11 cellular contexts compared by ENCODE assay signal in genomic region chr16:35011-35775, GRCh38. TPM values are rescaled to one million over a fixed set of nuclear protein-coding genes. Genes with fewer than 3 reads are reported as not detected.
DNase-seq lines count a peak whose midpoint lies in the region; ATAC-seq and TF ChIP-seq lines count a peak whose summit lies in the region.
"Had no signal": no experiment of that assay in that cellular context is flagged by ENCODE, and none has a peak within 500 bp of the region (broad histone marks: within the 10 kb centered on the region; RNA-seq: fewer than 3 reads in every experiment).

No MANE protein-coding gene starts in this region.

- TF ChIP-seq POLR2A in Peyer's patch (IDR thresholded peaks at IDR 0.05) (no peak), upper lobe of left lung (IDR thresholded peaks at IDR 0.05) (no peak), gastrocnemius medialis (IDR thresholded peaks at IDR 0.05) (no peak)

- intact Hi-C loops in heart right ventricle (cut with DNase I): no loop called here
- intact Hi-C loops in Right ventricle myocardium superior (cut with DNase I): no loop called here
- intact Hi-C loops in gastrocnemius medialis (cut with DNase I; ENCODE audit: low total_unique reads): no loop called here

- H3K9me3 ChIP-seq in heart right ventricle (no peaks in the 10 kb centered on the region), Peyer's patch (no peaks in the 10 kb centered on the region), upper lobe of left lung (no peaks in the 10 kb centered on the region), gastrocnemius medialis (no peaks in the 10 kb centered on the region)

- no peaks in the 10 kb centered on the region for H3K27me3 ChIP-seq in heart right ventricle
- no peaks in the 10 kb centered on the region for H3K27me3 ChIP-seq in Peyer's patch
- H3K27me3 ChIP-seq in upper lobe of left lung: no peaks in the 10 kb centered on the region
- no peaks in the 10 kb centered on the region for H3K27me3 ChIP-seq in gastrocnemius medialis
- no peaks in the 10 kb centered on the region for H3K27me3 ChIP-seq in foreskin keratinocyte

- peak overlapping the region in 1 of 10 donors; percentile 56 for H3K27ac ChIP-seq in heart right ventricle
- peak overlapping the region in 2 of 4 donors; percentile 71 to 87 for H3K27ac ChIP-seq in Peyer's patch
- H3K27ac ChIP-seq in upper lobe of left lung: peak overlapping the region in 3 of 4 donors; percentile 40 to 52 (median 44)
- no peak overlapping the region for H3K27ac ChIP-seq in gastrocnemius medialis
- H3K27ac ChIP-seq in foreskin keratinocyte: no peak overlapping the region

- no peak for DNase-seq in heart right ventricle
- no peak for DNase-seq in Right ventricle myocardium superior
- DNase-seq in Peyer's patch: peak in 2 of 3 donors; percentile 63 to 72
- DNase-seq in left lobe of liver (ENCODE audit: low spot score): no peak
- DNase-seq in upper lobe of left lung: peak; percentile 41 to 77
- no peak for DNase-seq in gastrocnemius medialis
- no peak for DNase-seq in foreskin keratinocyte
- DNase-seq: activated CD4-positive, alpha-beta T cell treated with anti-CD3 and anti-CD28 coated beads for 1 hour; hippocampal formation; NCI-H1105 treated with DMSO at 0.1 percent for 48 hours had no signal

- ATAC-seq in heart right ventricle: peak in 5 of 8 donors; percentile 18 to 69 (median 18)
- no peak for ATAC-seq in Right ventricle myocardium superior (ENCODE audit: poor library complexity)
- peak; percentile 43 for ATAC-seq in left lobe of liver
- peak; percentile 49 to 66 for ATAC-seq in upper lobe of left lung (ENCODE audit: low FRiP score in 2 of 2)
- no peak for ATAC-seq in gastrocnemius medialis
- ATAC-seq in foreskin keratinocyte: no peak
- ATAC-seq in HG02571 (IDR thresholded peaks at IDR 0.05; ENCODE audit: unreplicated experiment): no peak

- 76 to 84% methylated on average over 20 of the region's 20 CpGs for WGBS in heart right ventricle, 2 donors
- 60 to 68% methylated on average over 9 to 16 of the region's 20 CpGs for WGBS in upper lobe of left lung, 2 donors

- peaks cover 0 to 20% (median 0%) of the 10 kb centered on the region in 9 donors for H3K4me1 ChIP-seq in heart right ventricle
- peaks cover 0 to 30% (median 11%) of the 10 kb centered on the region in 4 donors for H3K4me1 ChIP-seq in Peyer's patch
- peaks cover 0 to 19% (median 9%) of the 10 kb centered on the region in 4 donors for H3K4me1 ChIP-seq in upper lobe of left lung
- H3K4me1 ChIP-seq in gastrocnemius medialis: no peaks in the 10 kb centered on the region
- H3K4me1 ChIP-seq in foreskin keratinocyte: no peaks in the 10 kb centered on the region

- H3K4me3 ChIP-seq in heart right ventricle (no peak overlapping the region), Peyer's patch (peak overlapping the region in 1 of 4 donors; percentile 28), upper lobe of left lung (no peak overlapping the region), gastrocnemius medialis (no peak overlapping the region)

- TF ChIP-seq EP300 in upper lobe of left lung (IDR thresholded peaks at IDR 0.05): no peak

- H3K36me3 ChIP-seq in heart right ventricle: no peaks in the 10 kb centered on the region
- no peaks in the 10 kb centered on the region for H3K36me3 ChIP-seq in Peyer's patch
- H3K36me3 ChIP-seq in upper lobe of left lung: no peaks in the 10 kb centered on the region
- no peaks in the 10 kb centered on the region for H3K36me3 ChIP-seq in gastrocnemius medialis

- in situ Hi-C loops in gastrocnemius medialis (cut with MboI; ENCODE audit: low sequenced_read_pairs in 4 of 4): no loop called here

- no peak for TF ChIP-seq CTCF in heart right ventricle (IDR thresholded peaks at IDR 0.05)
- no peak for TF ChIP-seq CTCF in Peyer's patch (IDR thresholded peaks at IDR 0.05)
- no peak for TF ChIP-seq CTCF in upper lobe of left lung (IDR thresholded peaks at IDR 0.05)
- TF ChIP-seq CTCF in gastrocnemius medialis (IDR thresholded peaks at IDR 0.05 in 4 of 5, conservative IDR thresholded peaks at IDR 0.05 in 1 of 5): no peak
- no peak for TF ChIP-seq CTCF in foreskin keratinocyte (conservative IDR thresholded peaks at IDR 0.05)

RNA-seq across cellular contexts. Expression of gene POLR3K, which starts 18.2 kb away (rescaled TPM):
- total RNA-seq in heart right ventricle: 10 to 100 TPM in 7 of 10 donors, 1 to 10 TPM in 3; 9.1 to 11.8 (median 10.5) TPM
- polyA plus RNA-seq in heart right ventricle: 10 to 100 TPM in 1 of 2 donors, 1 to 10 TPM in 1; 6.7 to 19.2 TPM
- 11.1 TPM for total RNA-seq in Right ventricle myocardium superior
- 1 to 10 TPM; 2.5 to 6.3 (median 3.3) TPM for total RNA-seq in Peyer's patch
- 5.1 TPM for total RNA-seq in left lobe of liver
- 10 to 100 TPM in 2 of 6 donors, 1 to 10 TPM in 4; 4.2 to 15.7 (median 6.6) TPM for total RNA-seq in upper lobe of left lung
- 1 to 10 TPM; 2.2 to 3.7 (median 2.9) TPM for total RNA-seq in gastrocnemius medialis
- total RNA-seq in foreskin keratinocyte: 10.7 and 16.2 TPM in 2 replicates
- 30.2 and 35.2 TPM in 2 replicates for polyA plus RNA-seq in foreskin keratinocyte

RNA-seq across cellular contexts. Expression of gene SNRNP25, which starts 18.4 kb away (rescaled TPM):
- total RNA-seq in heart right ventricle: 10 to 100 TPM; 45.6 to 86.6 (median 56.6) TPM
- polyA plus RNA-seq in heart right ventricle: 100 to 1,000 TPM in 1 of 2 donors, 10 to 100 TPM in 1; 80.4 to 109 TPM
- total RNA-seq in Right ventricle myocardium superior: 79.9 TPM
- 10 to 100 TPM in 3 of 4 donors, 1 to 10 TPM in 1; 8.7 to 17.6 (median 14.4) TPM for total RNA-seq in Peyer's patch
- 16.0 TPM for total RNA-seq in left lobe of liver
- 10 to 100 TPM in 5 of 6 donors, 1 to 10 TPM in 1; 6.9 to 26.2 (median 16.0) TPM for total RNA-seq in upper lobe of left lung
- 10 to 100 TPM; 42.8 to 77.6 (median 69.7) TPM for total RNA-seq in gastrocnemius medialis
- total RNA-seq in foreskin keratinocyte: 46.4 and 67.2 TPM in 2 replicates
- polyA plus RNA-seq in foreskin keratinocyte: 70.7 and 98.1 TPM in 2 replicates

RNA-seq across cellular contexts. Expression of gene RHBDF1, which starts 37.2 kb away (rescaled TPM):
- total RNA-seq in heart right ventricle (10 to 100 TPM; 18.5 to 27.8 (median 24.3) TPM), Right ventricle myocardium superior (16.6 TPM), Peyer's patch (10 to 100 TPM; 19.4 to 58.6 (median 41.1) TPM), left lobe of liver (5.8 TPM), upper lobe of left lung (100 to 1,000 TPM in 1 of 6 donors, 10 to 100 TPM in 5; 24.4 to 110 (median 46.3) TPM), gastrocnemius medialis (10 to 100 TPM in 1 of 4 donors, 1 to 10 TPM in 3; 5.6 to 22.6 (median 9.1) TPM), foreskin keratinocyte (20.3 and 27.5 TPM in 2 replicates)
- polyA plus RNA-seq in heart right ventricle (10 to 100 TPM; 36.9 to 89.8 TPM), foreskin keratinocyte (27.0 and 32.0 TPM in 2 replicates)

RNA-seq across cellular contexts. Expression of gene MPG, which starts 42.8 kb away (rescaled TPM):
- total RNA-seq in heart right ventricle: 10 to 100 TPM; 32.2 to 44.7 (median 38.6) TPM
- polyA plus RNA-seq in heart right ventricle: 10 to 100 TPM; 68.2 to 88.5 TPM
- 31.6 TPM for total RNA-seq in Right ventricle myocardium superior
- total RNA-seq in Peyer's patch: 10 to 100 TPM; 21.5 to 63.4 (median 44.7) TPM
- total RNA-seq in left lobe of liver: 28.0 TPM
- 10 to 100 TPM; 52.6 to 99.0 (median 71.7) TPM for total RNA-seq in upper lobe of left lung
- 100 to 1,000 TPM in 1 of 4 donors, 10 to 100 TPM in 3; 75.0 to 124 (median 83.0) TPM for total RNA-seq in gastrocnemius medialis
- 64.5 and 77.7 TPM in 2 replicates for total RNA-seq in foreskin keratinocyte
- polyA plus RNA-seq in foreskin keratinocyte: 76.2 and 105 TPM in 2 replicates

Comparison
In these comparisons a context has a peak if more than half of its experiments do, and no peak if none do; other contexts are left out.
1. ATAC-seq: peak in heart right ventricle (5 of 8), left lobe of liver (single experiment) and upper lobe of left lung (2 of 2); none in Right ventricle myocardium superior (single experiment), gastrocnemius medialis (0 of 2), foreskin keratinocyte (single experiment) and HG02571 (single experiment).
2. DNase-seq: peak in Peyer's patch (2 of 3) and upper lobe of left lung (2 of 2); none in heart right ventricle (0 of 2), Right ventricle myocardium superior (single experiment), left lobe of liver (single experiment), gastrocnemius medialis (0 of 2) and foreskin keratinocyte (0 of 2).
3. H3K27ac ChIP-seq: peak in upper lobe of left lung (3 of 4); none in gastrocnemius medialis (0 of 4) and foreskin keratinocyte (single experiment).